ENCODE assay signal across 8 cellular contexts in the genomic region with DNA sequence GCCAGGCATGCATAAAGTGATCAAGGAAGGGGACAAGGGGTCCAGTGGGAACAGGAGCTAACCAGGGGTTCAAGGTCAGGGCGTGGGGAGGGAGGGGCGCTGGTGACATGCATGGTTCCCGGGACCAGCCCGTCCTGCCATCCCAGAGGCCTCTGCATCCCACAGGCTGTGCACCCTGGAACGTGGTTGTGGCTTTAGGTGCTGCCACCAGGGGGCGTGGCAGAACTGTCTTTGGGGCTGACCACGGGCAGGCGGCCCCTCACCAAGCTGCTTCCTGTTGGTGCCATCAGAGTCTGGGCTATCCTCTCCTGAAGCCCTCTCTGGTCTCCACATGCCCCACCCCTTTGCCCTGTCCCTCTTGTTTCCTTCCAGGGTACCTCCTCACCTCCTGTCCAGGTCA. TPM values are rescaled to one million over a fixed set of nuclear protein-coding genes. Genes with fewer than 3 reads are reported as not detected.
DNase-seq lines count a peak whose midpoint lies in the region; ATAC-seq, FAIRE-seq and TF ChIP-seq lines count a peak whose summit lies in the region.
"Not testable (repeated sequence)": the region's sequence is repeated elsewhere in the genome, so short reads cannot be mapped to it uniquely, and the experiment has no call there.

No MANE protein-coding gene starts in this region.

- not testable (repeated sequence) for H3K4me1 Mint-ChIP-seq in activated CD4-positive, alpha-beta T cell treated with anti-CD3 and anti-CD28 coated beads for 36 hours; stimulated activated effector memory CD8-positive, alpha-beta T cell treated with anti-CD3 and anti-CD28 coated beads, Interleukin-12 subunit alpha, Interleukin-12 subunit beta, amount 100 ng/mL, for 72 hours

- H3K9me3 Mint-ChIP-seq in activated CD4-positive, alpha-beta T cell treated with anti-CD3 and anti-CD28 coated beads for 36 hours (ENCODE audit: low read depth); activated naive CD4-positive, alpha-beta T cell treated with anti-CD3 and anti-CD28 coated beads, Interleukin-2, amount 50 U/mL, for 72 hours; stimulated activated effector memory CD8-positive, alpha-beta T cell treated with anti-CD3 and anti-CD28 coated beads, Interleukin-12 subunit alpha, Interleukin-12 subunit beta, amount 100 ng/mL, for 72 hours: not testable (repeated sequence)

- H3K4me3 Mint-ChIP-seq in activated CD4-positive, alpha-beta T cell treated with anti-CD3 and anti-CD28 coated beads for 36 hours; stimulated activated effector memory CD8-positive, alpha-beta T cell treated with anti-CD3 and anti-CD28 coated beads, Interleukin-12 subunit alpha, Interleukin-12 subunit beta, amount 100 ng/mL, for 72 hours: not testable (repeated sequence)

- not testable (repeated sequence) for TF ChIP-seq CTCF in A549 (IDR thresholded peaks at IDR 0.05); lower lobe of right lung (IDR thresholded peaks at IDR 0.05)

- H3K4me3 ChIP-seq in A549, lower lobe of right lung: not testable (repeated sequence)

- POLR2A ChIA-PET in A549 (lab: Yijun Ruan, JAX); activated CD4-positive, alpha-beta T cell treated with anti-CD3 and anti-CD28 coated beads for 36 hours (lab: Charles Lee): not testable (repeated sequence)

- H3K27ac Mint-ChIP-seq in activated CD4-positive, alpha-beta T cell treated with anti-CD3 and anti-CD28 coated beads for 36 hours; activated naive CD4-positive, alpha-beta T cell treated with anti-CD3 and anti-CD28 coated beads, Interleukin-2, amount 50 U/mL, for 72 hours; stimulated activated effector memory CD8-positive, alpha-beta T cell treated with anti-CD3 and anti-CD28 coated beads, Interleukin-12 subunit alpha, Interleukin-12 subunit beta, amount 100 ng/mL, for 72 hours: not testable (repeated sequence)

- ATAC-seq in A549 (peak; percentile 84 to 92), esophagus mucosa (peak; percentile 65), left ventricle myocardium superior (peak; percentile 60), lower lobe of right lung (peak; percentile 63 to 68)
- peak; percentile 34 for ATAC-seq in activated CD4-positive, alpha-beta T cell treated with anti-CD3 and anti-CD28 coated beads for 36 hours
- ATAC-seq in activated naive CD4-positive, alpha-beta T cell treated with anti-CD3 and anti-CD28 coated beads, Interleukin-2, amount 50 U/mL, for 72 hours: peak; percentile 27 to 33
- peak; percentile 56 for ATAC-seq in stimulated activated effector memory CD8-positive, alpha-beta T cell treated with anti-CD3 and anti-CD28 coated beads, Interleukin-12 subunit alpha, Interleukin-12 subunit beta, amount 100 ng/mL, for 72 hours

- not testable (repeated sequence) for TF ChIP-seq RAD21 in A549 (conservative IDR thresholded peaks at IDR 0.05 in 1 of 2, IDR thresholded peaks at IDR 0.05 in 1 of 2)

- not testable (repeated sequence) for H3K27me3 ChIP-seq in lower lobe of right lung (ENCODE audit: low read depth)

- not testable (repeated sequence) for H3K36me3 ChIP-seq in lower lobe of right lung

- not testable (repeated sequence) for FAIRE-seq in A549 (lab: Jason Lieb, UNC)
- FAIRE-seq in HTR-8/SVneo (lab: Jason Lieb, UNC): peak; percentile 93

- CTCF ChIA-PET in A549 (lab: Yijun Ruan, JAX); activated CD4-positive, alpha-beta T cell treated with anti-CD3 and anti-CD28 coated beads for 36 hours (lab: Charles Lee): not testable (repeated sequence)

- intact Hi-C loops in activated CD4-positive, alpha-beta T cell treated with anti-CD3 and anti-CD28 coated beads for 36 hours (cut with DNase I, micrococcal nuclease); left ventricle myocardium superior (cut with micrococcal nuclease); lower lobe of right lung (cut with DNase I): not testable (repeated sequence)

- not testable (repeated sequence) for TF ChIP-seq EP300 in A549 (IDR thresholded peaks at IDR 0.05)

- not testable (repeated sequence) for H3K4me1 ChIP-seq in A549, lower lobe of right lung

- H3K27ac ChIP-seq in A549, lower lobe of right lung: not testable (repeated sequence)

- not testable (repeated sequence) for H3K36me3 Mint-ChIP-seq in activated CD4-positive, alpha-beta T cell treated with anti-CD3 and anti-CD28 coated beads for 36 hours (ENCODE audit: low read depth); activated naive CD4-positive, alpha-beta T cell treated with anti-CD3 and anti-CD28 coated beads, Interleukin-2, amount 50 U/mL, for 72 hours; stimulated activated effector memory CD8-positive, alpha-beta T cell treated with anti-CD3 and anti-CD28 coated beads, Interleukin-12 subunit alpha, Interleukin-12 subunit beta, amount 100 ng/mL, for 72 hours

- H3K27me3 Mint-ChIP-seq in activated CD4-positive, alpha-beta T cell treated with anti-CD3 and anti-CD28 coated beads for 36 hours: not testable (repeated sequence)

- not testable (repeated sequence) for DNase-seq in A549 (ENCODE audit: low read depth in 1 of 2, low spot score in 1 of 2); HTR-8/SVneo (ENCODE audit: insufficient read length, low spot score); activated CD4-positive, alpha-beta T cell treated with anti-CD3 and anti-CD28 coated beads for 36 hours; activated naive CD4-positive, alpha-beta T cell treated with anti-CD3 and anti-CD28 coated beads, Interleukin-2, amount 50 U/mL, for 72 hours (ENCODE audit: low spot score in 2 of 2); left ventricle myocardium superior; lower lobe of right lung
- DNase-seq in stimulated activated effector memory CD8-positive, alpha-beta T cell treated with anti-CD3 and anti-CD28 coated beads, Interleukin-12 subunit alpha, Interleukin-12 subunit beta, amount 100 ng/mL, for 72 hours (ENCODE audit: low spot score in 2 of 2): peak in 1 of 2 donors; percentile 32

- WGBS in A549 (ENCODE audit: missing lambda C conversion rate): no CpG with 5 or more reads among the region's 8 CpGs

- not testable (repeated sequence) for TF ChIP-seq POLR2A in A549 (IDR thresholded peaks at IDR 0.05; ENCODE audit: low read length)

- not testable (repeated sequence) for H3K4me2 ChIP-seq in A549

- H3K9me3 ChIP-seq in A549, lower lobe of right lung: not testable (repeated sequence)

RNA-seq across cellular contexts. Expression of a gene that starts 13.6 kb away (rescaled TPM):
- polyA plus RNA-seq in A549 (2011; rRNA removed) (6.8 and 7.0 TPM in 2 replicates), A549 (2017; fragmentation: RNase III; extraction: RNeasy Plus Mini Kit Qiagen cat#74134 plus additional on column Dnase treatment) (6.1 to 7.9 TPM (median 7.3 TPM) in 3 replicates)
- polyA plus RNA-seq in A549 (2012; cell fraction: cytosol; rRNA removed): 5.3 and 9.8 TPM in 2 replicates
- polyA plus RNA-seq in A549 (2012; cell fraction: nucleus; rRNA removed): 12.4 and 15.7 TPM in 2 replicates
- polyA minus RNA-seq in A549 (2011; rRNA and poly(A)+ RNA removed): 7.3 and 12.1 TPM in 2 replicates
- total RNA-seq in activated CD4-positive, alpha-beta T cell treated with anti-CD3 and anti-CD28 coated beads for 36 hours: 10 to 100 TPM; 30.3 to 43.2 TPM
- total RNA-seq in activated naive CD4-positive, alpha-beta T cell treated with anti-CD3 and anti-CD28 coated beads, Interleukin-2, amount 50 U/mL, for 72 hours: 10 to 100 TPM; 35.3 to 76.8 TPM
- total RNA-seq in esophagus mucosa (3.3 TPM), left ventricle myocardium superior (141 TPM), lower lobe of right lung (37.1 TPM)

RNA-seq across cellular contexts. Expression of a gene that starts 39.9 kb away (rescaled TPM):
- 3.0 and 5.8 TPM in 2 replicates for polyA plus RNA-seq in A549 (2011; rRNA removed)
- polyA plus RNA-seq in A549 (2012; cell fraction: cytosol; rRNA removed): 1.6 and 3.0 TPM in 2 replicates
- polyA plus RNA-seq in A549 (2012; cell fraction: nucleus; rRNA removed): 7.9 and 8.8 TPM in 2 replicates
- 8.7 to 10.7 TPM (median 9.8 TPM) in 3 replicates for polyA plus RNA-seq in A549 (2017; fragmentation: RNase III; extraction: RNeasy Plus Mini Kit Qiagen cat#74134 plus additional on column Dnase treatment)
- polyA minus RNA-seq in A549 (2011; rRNA and poly(A)+ RNA removed): 0.73 and 8.7 TPM in 2 replicates
- 10 to 100 TPM; 28.9 to 54.1 TPM for total RNA-seq in activated CD4-positive, alpha-beta T cell treated with anti-CD3 and anti-CD28 coated beads for 36 hours
- total RNA-seq in activated naive CD4-positive, alpha-beta T cell treated with anti-CD3 and anti-CD28 coated beads, Interleukin-2, amount 50 U/mL, for 72 hours: 10 to 100 TPM; 38.6 to 51.6 TPM
- total RNA-seq in esophagus mucosa: 2.5 TPM
- 8.7 TPM for total RNA-seq in left ventricle myocardium superior
- total RNA-seq in lower lobe of right lung: 10.9 TPM

Comparison
In these comparisons a context has a peak if more than half of its experiments do, and no peak if none do; other contexts are left out.
1. ATAC-seq: peak in every context shown above with its lines; median percentile 88 in A549; 66 in lower lobe of right lung; 65 in esophagus mucosa; 60 in left ventricle myocardium superior; 56 in stimulated activated effector memory CD8-positive, alpha-beta T cell treated with anti-CD3 and anti-CD28 coated beads, Interleukin-12 subunit alpha, Interleukin-12 subunit beta, amount 100 ng/mL, for 72 hours; 34 in activated CD4-positive, alpha-beta T cell treated with anti-CD3 and anti-CD28 coated beads for 36 hours; 30 in activated naive CD4-positive, alpha-beta T cell treated with anti-CD3 and anti-CD28 coated beads, Interleukin-2, amount 50 U/mL, for 72 hours.